ENCODE assay signal across 8 cellular contexts in genomic region chr16:684067-684794, GRCh38. TPM values are rescaled to one million over a fixed set of nuclear protein-coding genes. Genes with fewer than 3 reads are reported as not detected.
A peak's percentile ranks its signal among the peaks of the same experiment; 100 is the strongest.
DNase-seq lines count a peak whose midpoint lies in the region; ATAC-seq, FAIRE-seq and TF ChIP-seq lines count a peak whose summit lies in the region.

A gene with protein sequence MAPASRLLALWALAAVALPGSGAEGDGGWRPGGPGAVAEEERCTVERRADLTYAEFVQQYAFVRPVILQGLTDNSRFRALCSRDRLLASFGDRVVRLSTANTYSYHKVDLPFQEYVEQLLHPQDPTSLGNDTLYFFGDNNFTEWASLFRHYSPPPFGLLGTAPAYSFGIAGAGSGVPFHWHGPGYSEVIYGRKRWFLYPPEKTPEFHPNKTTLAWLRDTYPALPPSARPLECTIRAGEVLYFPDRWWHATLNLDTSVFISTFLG (minus strand): TSS chr16:684334. CDS start chr16:684319, 15 bp downstream.

- no peak for FAIRE-seq in pancreas (lab: Jason Lieb, UNC)

- TF ChIP-seq CTCF in GM12864 (IDR thresholded peaks at IDR 0.05; ENCODE audit: low read depth, low read length, missing control alignments) (no peak), pancreas (IDR thresholded peaks at IDR 0.05) (no peak)

- DNase-seq in GM12864 (ENCODE audit: low read depth) (peak; percentile 86), NCI-H1417 treated with DMSO at 0.1 percent for 48 hours (lab: John Stamatoyannopoulos, UW) (peak; percentile 56), SW480 (ENCODE audit: low spot score) (peak; percentile 95), Right ventricle myocardium inferior (ENCODE audit: missing footprints) (peak; percentile 99), pancreas (peak; percentile 97 to 98 (median 98))
- peak; percentile 93 for DNase-seq in activated naive CD8-positive, alpha-beta T cell treated with anti-CD3 and anti-CD28 coated beads, Interleukin-2, amount 50 U/mL, for 16 hours (ENCODE audit: low read depth, low spot score)

- ATAC-seq in HG02642 (IDR thresholded peaks at IDR 0.05; ENCODE audit: poor library complexity, unreplicated experiment) (peak; percentile 57), Right ventricle myocardium inferior (peak; percentile 76), pancreas (peak; percentile 70 to 80 (median 74))

- H3K27ac ChIP-seq in pancreas (peak within 1 kb of the TSS; percentile 54 to 81 (median 74)), thymus (ENCODE audit: low read depth) (peak within 1 kb of the TSS; percentile 77)

- 0 to 1% methylated on average over 55 to 91 of the region's 91 CpGs for WGBS in pancreas, 2 donors
- WGBS in thymus = 5% methylated on average over 91 of the region's 91 CpGs

- H3K4me1 ChIP-seq in pancreas = peaks cover 9 to 32% (median 28%) of the 10 kb centered on the region in 3 donors
- peaks cover 27% of the 10 kb centered on the region for H3K4me1 ChIP-seq in thymus (ENCODE audit: control insufficient read depth, insufficient read depth, low read length)

- H3K4me3 ChIP-seq in GM12864 (ENCODE audit: low read depth, low read length) (peak within 1 kb of the TSS; percentile 90), pancreas (peak within 1 kb of the TSS; percentile 52 to 80 (median 72)), thymus (ENCODE audit: low read length) (peak within 1 kb of the TSS; percentile 79)

- no peaks in the 10 kb centered on the region for H3K27me3 ChIP-seq in pancreas
- no peaks in the 10 kb centered on the region for H3K27me3 ChIP-seq in thymus (ENCODE audit: control insufficient read depth, insufficient read depth)

- intact Hi-C loops in Right ventricle myocardium inferior (cut with DNase I) (loop anchor here (10.0 kb wide), 1 partner anchor 1651 kb away; no protein-coding TSS in a partner anchor), pancreas (cut with DNase I) (no loop called here)

- H3K36me3 ChIP-seq in pancreas (peaks cover 0 to 14% (median 13%) of the 10 kb centered on the region in 3 donors), thymus (ENCODE audit: control insufficient read depth, insufficient read depth) (peaks cover 39% of the 10 kb centered on the region)

- H3K9me3 ChIP-seq in pancreas (no peaks in the 10 kb centered on the region), thymus (ENCODE audit: control insufficient read depth) (peaks cover 1% of the 10 kb centered on the region)

RNA-seq across cellular contexts. Expression of the gene that starts here (rescaled TPM):
- total RNA-seq in Right ventricle myocardium inferior = 46.4 TPM
- 10 to 100 TPM; 25.0 to 40.3 (median 30.9) TPM for total RNA-seq in pancreas
- 10 to 100 TPM; 47.4 to 50.2 TPM for polyA plus RNA-seq in pancreas
- polyA plus RNA-seq in thymus = 31.2 TPM

Comparison
In these comparisons a context has a peak if more than half of its experiments do, and no peak if none do; other contexts are left out.
1. Peak in every context shown above with its lines: DNase-seq, ATAC-seq, H3K4me3 ChIP-seq and H3K27ac ChIP-seq.